In genomic region chr17:47896672-47897490, GRCh38 we compare ENCODE assay signal across 8 cellular contexts. TPM values are rescaled to one million over a fixed set of nuclear protein-coding genes. Genes with fewer than 3 reads are reported as not detected.
DNase-seq lines count a peak whose midpoint lies in the region; ATAC-seq and TF ChIP-seq lines count a peak whose summit lies in the region.

No MANE protein-coding gene starts in this region.

- peak; percentile 5 for DNase-seq in activated gamma-delta T cell treated with anti-CD3 and anti-CD28 coated beads, Interleukin-2, amount 50 U/mL, for 16 hours (ENCODE audit: low read depth)
- DNase-seq in activated gamma-delta T cell (lab: John Stamatoyannopoulos, UW) (no peak), WTC11 (ENCODE audit: low spot score) (no peak), glutamatergic neuron (no peak)
- DNase-seq in stimulated activated naive CD4-positive, alpha-beta T cell (lab: John Stamatoyannopoulos, UW), result no peak

- H3K4me3 Mint-ChIP-seq in WTC11 (peak overlapping the region; percentile 97), glutamatergic neuron (ENCODE audit: unreplicated experiment) (peak overlapping the region; percentile 87)

- peaks cover 45% of the 10 kb centered on the region for H3K4me1 Mint-ChIP-seq in WTC11
- H3K4me1 Mint-ChIP-seq in glutamatergic neuron (ENCODE audit: low read depth, unreplicated experiment), result peaks cover 6% of the 10 kb centered on the region

- ATAC-seq in WTC11, result no peak
- no peak for ATAC-seq in GM18498 (IDR thresholded peaks at IDR 0.05; ENCODE audit: unreplicated experiment)
- ATAC-seq in HG03565 (IDR thresholded peaks at IDR 0.05; ENCODE audit: unreplicated experiment), result no peak

- H3K9me3 Mint-ChIP-seq in WTC11 (no peaks in the 10 kb centered on the region), glutamatergic neuron (ENCODE audit: unreplicated experiment) (peaks cover 6% of the 10 kb centered on the region)

- POLR2A ChIA-PET in WTC11 (lab: Charles Lee), result no interaction called here

- peak overlapping the region; percentile 96 to 100 (median 100) for H3K27ac ChIP-seq in skin epidermis

- TF ChIP-seq CTCF in WTC11 (IDR thresholded peaks at IDR 0.05) (no peak), glutamatergic neuron (IDR thresholded peaks at IDR 0.05; ENCODE audit: partially characterized antibody, unreplicated experiment) (no peak)

- H3K36me3 Mint-ChIP-seq in WTC11 (no peaks in the 10 kb centered on the region), glutamatergic neuron (ENCODE audit: unreplicated experiment) (peaks cover 5% of the 10 kb centered on the region)

- CTCF ChIA-PET in WTC11 (lab: Charles Lee), result interaction anchor here (0.6 to 1.0 kb wide), 4 partner anchors 49 to 74 kb away, joined by 3 to 10 read pairs (median 5); partner anchors contain the start of genes CDK5RAP3 and SCRN2

- H3K4me3 ChIP-seq in skin epidermis, result peak overlapping the region; percentile 69 to 92 (median 78)

- no peaks in the 10 kb centered on the region for H3K27me3 Mint-ChIP-seq in WTC11 (ENCODE audit: low read depth)
- H3K27me3 Mint-ChIP-seq in glutamatergic neuron (ENCODE audit: unreplicated experiment), result no peaks in the 10 kb centered on the region

- peak overlapping the region; percentile 96 for H3K27ac Mint-ChIP-seq in WTC11
- peak overlapping the region; percentile 46 for H3K27ac Mint-ChIP-seq in glutamatergic neuron (ENCODE audit: unreplicated experiment)

TF ChIP-seq in WTC11, 78 proteins besides CTCF, POLR2A, EP300 and RAD21:
- TF ChIP-seq, protein P1, sequence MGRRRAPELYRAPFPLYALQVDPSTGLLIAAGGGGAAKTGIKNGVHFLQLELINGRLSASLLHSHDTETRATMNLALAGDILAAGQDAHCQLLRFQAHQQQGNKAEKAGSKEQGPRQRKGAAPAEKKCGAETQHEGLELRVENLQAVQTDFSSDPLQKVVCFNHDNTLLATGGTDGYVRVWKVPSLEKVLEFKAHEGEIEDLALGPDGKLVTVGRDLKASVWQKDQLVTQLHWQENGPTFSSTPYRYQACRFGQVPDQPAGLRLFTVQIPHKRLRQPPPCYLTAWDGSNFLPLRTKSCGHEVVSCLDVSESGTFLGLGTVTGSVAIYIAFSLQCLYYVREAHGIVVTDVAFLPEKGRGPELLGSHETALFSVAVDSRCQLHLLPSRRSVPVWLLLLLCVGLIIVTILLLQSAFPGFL (CRISPR knock-in tag; IDR thresholded peaks at IDR 0.05; ENCODE audit: borderline replicate concordance), result no peak
- TF ChIP-seq ETV6 (CRISPR knock-in tag; IDR thresholded peaks at IDR 0.05), result no peak
- no peak for TF ChIP-seq ZNF416 (CRISPR knock-in tag; IDR thresholded peaks at IDR 0.05)
- no peak for TF ChIP-seq ZNF671 (CRISPR knock-in tag; IDR thresholded peaks at IDR 0.05)
- 0 out of 2 replicates have a peak, but pooled peaks have one; percentile 14 for TF ChIP-seq ZNF232 (CRISPR knock-in tag; IDR thresholded peaks at IDR 0.05)
- TF ChIP-seq, protein P2, sequence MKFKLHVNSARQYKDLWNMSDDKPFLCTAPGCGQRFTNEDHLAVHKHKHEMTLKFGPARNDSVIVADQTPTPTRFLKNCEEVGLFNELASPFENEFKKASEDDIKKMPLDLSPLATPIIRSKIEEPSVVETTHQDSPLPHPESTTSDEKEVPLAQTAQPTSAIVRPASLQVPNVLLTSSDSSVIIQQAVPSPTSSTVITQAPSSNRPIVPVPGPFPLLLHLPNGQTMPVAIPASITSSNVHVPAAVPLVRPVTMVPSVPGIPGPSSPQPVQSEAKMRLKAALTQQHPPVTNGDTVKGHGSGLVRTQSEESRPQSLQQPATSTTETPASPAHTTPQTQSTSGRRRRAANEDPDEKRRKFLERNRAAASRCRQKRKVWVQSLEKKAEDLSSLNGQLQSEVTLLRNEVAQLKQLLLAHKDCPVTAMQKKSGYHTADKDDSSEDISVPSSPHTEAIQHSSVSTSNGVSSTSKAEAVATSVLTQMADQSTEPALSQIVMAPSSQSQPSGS (CRISPR knock-in tag; IDR thresholded peaks at IDR 0.05; ENCODE audit: borderline replicate concordance, low read depth), result no peak
- 0 out of 2 replicates have a peak, but pooled peaks have one; percentile 25 for TF ChIP-seq KAT7 (CRISPR knock-in tag; IDR thresholded peaks at IDR 0.05; ENCODE audit: borderline replicate concordance)

RNA-seq across cellular contexts. Expression of gene SP2, which starts 0.8 kb away (rescaled TPM):
- total RNA-seq in WTC11 (2021) (9.9 to 11.5 TPM (median 10.7 TPM) in 3 replicates), glutamatergic neuron (ENCODE audit: unreplicated experiment) (17.8 TPM)

RNA-seq across cellular contexts. Expression of gene PNPO, which starts 44.5 kb away (rescaled TPM):
- 12.2 to 17.8 TPM (median 17.2 TPM) in 3 replicates for total RNA-seq in WTC11 (2021)
- 6.0 TPM for total RNA-seq in glutamatergic neuron (ENCODE audit: unreplicated experiment)

RNA-seq across cellular contexts. Expression of gene SP6, which starts 45.9 kb away (rescaled TPM):
- total RNA-seq in WTC11 (2021) (2.0 to 3.3 TPM (median 2.3 TPM) in 3 replicates), glutamatergic neuron (ENCODE audit: unreplicated experiment) (1.7 TPM)

RNA-seq across cellular contexts. Expression of gene SCRN2, which starts 55.8 kb away (rescaled TPM):
- total RNA-seq in WTC11 (2021), result 50.8 to 54.1 TPM (median 51.6 TPM) in 3 replicates
- total RNA-seq in glutamatergic neuron (ENCODE audit: unreplicated experiment), result 39.1 TPM
